In the genomic region with DNA sequence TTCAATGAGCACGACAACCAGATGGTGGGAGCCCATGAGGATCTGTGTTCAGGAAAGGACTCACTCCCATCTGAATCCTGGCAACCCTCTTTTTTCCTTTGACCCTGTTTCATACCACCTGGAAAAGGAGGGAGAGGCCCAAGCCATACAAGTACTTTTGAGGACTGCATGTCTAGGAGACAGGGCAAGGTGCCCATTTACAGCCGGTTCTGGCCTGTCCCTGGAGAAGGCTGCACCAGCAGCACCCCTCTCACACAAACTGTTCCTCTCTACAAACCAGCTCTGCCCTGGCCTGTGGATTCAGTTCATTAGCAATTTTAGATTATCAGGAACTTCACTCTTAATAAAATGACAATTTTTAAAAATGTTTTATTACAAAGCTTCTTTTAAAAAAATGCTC, we compare ENCODE assay signal across 11 cellular contexts. TPM values are rescaled to one million over a fixed set of nuclear protein-coding genes. Genes with fewer than 3 reads are reported as not detected.
A peak's percentile ranks its signal among the peaks of the same experiment; 100 is the strongest.
DNase-seq lines count a peak whose midpoint lies in the region; FAIRE-seq and TF ChIP-seq lines count a peak whose summit lies in the region.
"Had no signal": no experiment of that assay in that cellular context is flagged by ENCODE, and none has a peak within 500 bp of the region (broad histone marks: within the 10 kb centered on the region; RNA-seq: fewer than 3 reads in every experiment).

No MANE protein-coding gene starts in this region.

- H3K9ac ChIP-seq in mesendoderm (ENCODE audit: low read length) = no peak overlapping the region

- H3K36me3 ChIP-seq in mesendoderm (ENCODE audit: control insufficient read depth, insufficient read depth, low read length) = no peaks in the 10 kb centered on the region

- no peak overlapping the region for H3K18ac ChIP-seq in mesendoderm (ENCODE audit: low read length)

- no peak overlapping the region for H2BK15ac ChIP-seq in mesendoderm (replicated peaks; ENCODE audit: low read depth)

- H4K5ac ChIP-seq in mesendoderm (ENCODE audit: low read length) = no peak overlapping the region

- no peak overlapping the region for H3K56ac ChIP-seq in mesendoderm (ENCODE audit: low read length)

- H3K27ac Mint-ChIP-seq in activated T-cell treated with anti-CD3 and anti-CD28 coated beads, Interleukin-2, amount 50 U/mL, for 24 hours = peak overlapping the region; percentile 44
- H3K27ac Mint-ChIP-seq in activated naive CD8-positive, alpha-beta T cell = peak overlapping the region; percentile 87
- H3K27ac Mint-ChIP-seq in nephron progenitor cell = peak overlapping the region; percentile 14
- H3K27ac Mint-ChIP-seq: GM23338, IgD-negative memory B cell had no signal

- H3K4me3 ChIP-seq in mesendoderm (ENCODE audit: low read length) = no peak overlapping the region
- H3K4me3 ChIP-seq: GM23338 had no signal

- DNase-seq in activated T-cell treated with anti-CD3 and anti-CD28 coated beads, Interleukin-2, amount 50 U/mL, for 24 hours = no peak
- DNase-seq in activated T-cell treated with anti-CD3 and anti-CD28 coated beads for 4 hours (no peak), DMS79 (lab: John Stamatoyannopoulos, UW) (peak; percentile 7), nephron progenitor cell (no peak), GM12892 (ENCODE audit: insufficient read length) (no peak), mesendoderm (no peak)
- DNase-seq: CD8-positive, alpha-beta memory T cell; NCI-H774 had no signal

- peaks cover 83% of the 10 kb centered on the region for H3K4me1 Mint-ChIP-seq in activated T-cell treated with anti-CD3 and anti-CD28 coated beads, Interleukin-2, amount 50 U/mL, for 24 hours (ENCODE audit: low read depth)
- peaks cover 85% of the 10 kb centered on the region for H3K4me1 Mint-ChIP-seq in activated naive CD8-positive, alpha-beta T cell (ENCODE audit: low read depth)
- H3K4me1 Mint-ChIP-seq in nephron progenitor cell = peaks cover 76% of the 10 kb centered on the region

- H3K4me1 ChIP-seq in mesendoderm (ENCODE audit: control insufficient read depth, low read depth, low read length) = no peaks in the 10 kb centered on the region

- TF ChIP-seq POLR2A in GM12892 (IDR thresholded peaks at IDR 0.05; ENCODE audit: low read depth, low read length) = no peak

- H2AK5ac ChIP-seq in mesendoderm (ENCODE audit: low read length) = no peak overlapping the region

- no peak overlapping the region for H3K4me3 Mint-ChIP-seq in activated T-cell treated with anti-CD3 and anti-CD28 coated beads, Interleukin-2, amount 50 U/mL, for 24 hours
- no peak overlapping the region for H3K4me3 Mint-ChIP-seq in activated naive CD8-positive, alpha-beta T cell
- no peak overlapping the region for H3K4me3 Mint-ChIP-seq in nephron progenitor cell
- H3K4me3 Mint-ChIP-seq: GM23338, IgD-negative memory B cell had no signal

- no peak overlapping the region for H3K4ac ChIP-seq in mesendoderm (ENCODE audit: low read depth, low read length)

- H3K27me3 Mint-ChIP-seq in activated T-cell treated with anti-CD3 and anti-CD28 coated beads, Interleukin-2, amount 50 U/mL, for 24 hours = no peaks in the 10 kb centered on the region
- H3K27me3 Mint-ChIP-seq in activated naive CD8-positive, alpha-beta T cell = no peaks in the 10 kb centered on the region
- no peaks in the 10 kb centered on the region for H3K27me3 Mint-ChIP-seq in nephron progenitor cell (ENCODE audit: low read depth, poor library complexity)
- H3K27me3 Mint-ChIP-seq: CD8-positive, alpha-beta memory T cell had no signal

- H4K8ac ChIP-seq in mesendoderm (ENCODE audit: low read depth, low read length) = no peak overlapping the region

- no peaks in the 10 kb centered on the region for H3K27me3 ChIP-seq in mesendoderm (ENCODE audit: insufficient read depth, low read length, poor library complexity)

- no peak overlapping the region for H3K27ac ChIP-seq in mesendoderm (ENCODE audit: low read depth, low read length)

- H3K23ac ChIP-seq in mesendoderm (ENCODE audit: low read length) = no peak overlapping the region

- H3K9me3 Mint-ChIP-seq in activated T-cell treated with anti-CD3 and anti-CD28 coated beads, Interleukin-2, amount 50 U/mL, for 24 hours = no peaks in the 10 kb centered on the region
- no peaks in the 10 kb centered on the region for H3K9me3 Mint-ChIP-seq in activated naive CD8-positive, alpha-beta T cell (ENCODE audit: low read depth)
- peaks cover under 1% of the 10 kb centered on the region for H3K9me3 Mint-ChIP-seq in nephron progenitor cell
- H3K9me3 Mint-ChIP-seq: CD8-positive, alpha-beta memory T cell; GM23338; IgD-negative memory B cell had no signal

- no CpG with 5 or more reads among the region's 2 CpGs for WGBS in mesendoderm (ENCODE audit: extremely low coverage, insufficient coverage, low lambda C conversion rate)

- H3K4me2 ChIP-seq in mesendoderm (ENCODE audit: low read length) = no peak overlapping the region
- H3K4me2 ChIP-seq: GM23338 had no signal

- no peaks in the 10 kb centered on the region for H3K79me2 ChIP-seq in mesendoderm (ENCODE audit: control insufficient read depth, insufficient read depth, low read length)

- no peaks in the 10 kb centered on the region for H3K79me1 ChIP-seq in mesendoderm (ENCODE audit: low read length)

- no peak overlapping the region for H2BK5ac ChIP-seq in mesendoderm (ENCODE audit: low read length)

- H2BK120ac ChIP-seq in mesendoderm (ENCODE audit: low read depth, low read length) = no peak overlapping the region

- H3K36me3 Mint-ChIP-seq in activated T-cell treated with anti-CD3 and anti-CD28 coated beads, Interleukin-2, amount 50 U/mL, for 24 hours (ENCODE audit: low read depth) = peaks cover 65% of the 10 kb centered on the region
- peaks cover 31% of the 10 kb centered on the region for H3K36me3 Mint-ChIP-seq in activated naive CD8-positive, alpha-beta T cell
- H3K36me3 Mint-ChIP-seq in nephron progenitor cell (ENCODE audit: low read depth) = peaks cover 35% of the 10 kb centered on the region
- H3K36me3 Mint-ChIP-seq: IgD-negative memory B cell had no signal

- FAIRE-seq in GM12892 (lab: Jason Lieb, UNC) = no peak

- no peak for TF ChIP-seq CTCF in nephron progenitor cell (IDR thresholded peaks at IDR 0.05)

RNA-seq across cellular contexts. Expression of a gene that starts 57.5 kb away (rescaled TPM):
- 43.4 TPM for polyA plus RNA-seq in GM12892 (2012; ENCODE audit: missing spikeins)
- 37.3 TPM for polyA plus RNA-seq in mesendoderm (2013, experiment 1 of 2)
- polyA plus RNA-seq in mesendoderm (2013, experiment 2 of 2) = 36.6 TPM

Comparison
In these comparisons a context has a peak if more than half of its experiments do, and no peak if none do; other contexts are left out.
1. H3K27ac Mint-ChIP-seq: peak in every context shown above with its lines; median percentile 87 in activated naive CD8-positive, alpha-beta T cell; 44 in activated T-cell treated with anti-CD3 and anti-CD28 coated beads, Interleukin-2, amount 50 U/mL, for 24 hours; 14 in nephron progenitor cell.